ENCODE assay signal across 8 cellular contexts in genomic region chr7:100049441-100050291, GRCh38.
DNase-seq lines count a peak whose midpoint lies in the region; ATAC-seq and TF ChIP-seq lines count a peak whose summit lies in the region.

Gene ZSCAN21, plus strand, starts transcription at chr7:100049774. Its CDS starts 7,233 bp downstream, at chr7:100057007.

- peaks cover 6% of the 10 kb centered on the region for H3K4me1 ChIP-seq in ACC112 (ENCODE audit: control insufficient read depth, insufficient read depth, low read length, unreplicated experiment)

- H3K4me1 Mint-ChIP-seq in central memory CD8-positive, alpha-beta T cell: peaks cover 13% of the 10 kb centered on the region

- H3K27ac ChIP-seq in ACC112 (ENCODE audit: low read depth, low read length): peak within 1 kb of the TSS; percentile 91

- H3K4me3 Mint-ChIP-seq in central memory CD8-positive, alpha-beta T cell: peak within 1 kb of the TSS; percentile 88

- peak; percentile 60 for ATAC-seq in HG03097 (IDR thresholded peaks at IDR 0.05; ENCODE audit: low FRiP score, unreplicated experiment)
- peak; percentile 82 for ATAC-seq in central memory CD8-positive, alpha-beta T cell (replicated peaks; ENCODE audit: extremely low read depth, poor library complexity, severe bottlenecking)

- peaks cover 13% of the 10 kb centered on the region for H3K79me2 ChIP-seq in ACC112 (ENCODE audit: control insufficient read depth, insufficient read depth, low read length, unreplicated experiment)

- no peaks in the 10 kb centered on the region for H3K36me3 ChIP-seq in ACC112 (ENCODE audit: insufficient read depth, low read length)

- DNase-seq in NCI-H2196 treated with DMSO at 0.1 percent for 48 hours (lab: John Stamatoyannopoulos, UW; ENCODE audit: unreplicated experiment) (peak; percentile 52), islet precursor cell (peak; percentile 94)
- peak; percentile 65 for DNase-seq in activated CD4-positive, CD25-positive, alpha-beta regulatory T cell treated with anti-CD3 and anti-CD28 coated beads, Interleukin-2, amount 50 U/mL, for 16 hours (ENCODE audit: low read depth, low spot score)
- DNase-seq in central memory CD8-positive, alpha-beta T cell (ENCODE audit: low spot score in 2 of 2): peak; percentile 65 to 66
- DNase-seq in stimulated activated CD4-positive, alpha-beta T cell treated with anti-CD3 and anti-CD28 coated beads, Interleukin-12 subunit alpha, Interleukin-12 subunit beta, amount 100 ng/mL, for 4 hours: peak; percentile 82

- H3K4me3 ChIP-seq in ACC112 (ENCODE audit: low read depth, low read length): peak within 1 kb of the TSS; percentile 95

- H3K27ac Mint-ChIP-seq in central memory CD8-positive, alpha-beta T cell (ENCODE audit: low read depth): peak within 1 kb of the TSS; percentile 92

- no peaks in the 10 kb centered on the region for H3K9me3 Mint-ChIP-seq in central memory CD8-positive, alpha-beta T cell

- peak; percentile 80 for TF ChIP-seq POLR2A in GM18526 (IDR thresholded peaks at IDR 0.05; ENCODE audit: extremely low read depth, insufficient read length)

- peaks cover 3% of the 10 kb centered on the region for H3K36me3 Mint-ChIP-seq in central memory CD8-positive, alpha-beta T cell (ENCODE audit: insufficient read depth)

- no peaks in the 10 kb centered on the region for H3K27me3 ChIP-seq in ACC112 (ENCODE audit: insufficient read depth, low read length)

- no peaks in the 10 kb centered on the region for H3K27me3 Mint-ChIP-seq in central memory CD8-positive, alpha-beta T cell

- peak within 1 kb of the TSS; percentile 96 for H2AFZ ChIP-seq in ACC112 (ENCODE audit: low read length, unreplicated experiment)

Comparison
In these comparisons a context has a peak if more than half of its experiments do, and no peak if none do; other contexts are left out.
1. Peak in every context shown above with its lines: DNase-seq, ATAC-seq, H3K4me3 ChIP-seq and H3K27ac ChIP-seq.